In genomic region chr20:25282034-25282781, GRCh38 we compare ENCODE assay signal across 10 cellular contexts. TPM values are rescaled to one million over a fixed set of nuclear protein-coding genes. Genes with fewer than 3 reads are reported as not detected.
A peak's percentile ranks its signal among the peaks of the same experiment; 100 is the strongest.
DNase-seq lines count a peak whose midpoint lies in the region; ATAC-seq and TF ChIP-seq lines count a peak whose summit lies in the region.
"Had no signal": no experiment of that assay in that cellular context is flagged by ENCODE, and none has a peak within 500 bp of the region (broad histone marks: within the 10 kb centered on the region; RNA-seq: fewer than 3 reads in every experiment).

No MANE protein-coding gene starts in this region.

- ATAC-seq in GM18505 (IDR thresholded peaks at IDR 0.05; ENCODE audit: unreplicated experiment) (peak; percentile 7), HG03108 (IDR thresholded peaks at IDR 0.05; ENCODE audit: unreplicated experiment) (peak; percentile 8), omental fat pad (ENCODE audit: low FRiP score) (no peak), natural killer cell (no peak)
- ATAC-seq in activated naive CD8-positive, alpha-beta T cell treated with anti-CD3 and anti-CD28 coated beads, Interleukin-2, amount 10 ng/mL, durations not matched to agents 7 days and 5 days (ENCODE audit: low read depth), result no peak

- DNase-seq in activated naive CD8-positive, alpha-beta T cell treated with anti-CD3 and anti-CD28 coated beads, Interleukin-2, amount 10 ng/mL, durations not matched to agents 7 days and 5 days, result peak; percentile 15
- DNase-seq in omental fat pad (ENCODE audit: low spot score), result peak; percentile 12
- DNase-seq in NCI-H748 (lab: John Stamatoyannopoulos, UW; ENCODE audit: unreplicated experiment), result no peak
- DNase-seq in NCI-H82 treated with DMSO at 0.1 percent for 48 hours (lab: John Stamatoyannopoulos, UW; ENCODE audit: unreplicated experiment), result no peak
- DNase-seq in natural killer cell, result no peak
- DNase-seq in NCI-H128 (lab: John Stamatoyannopoulos, UW; ENCODE audit: unreplicated experiment), result no peak
- DNase-seq: stimulated activated CD8-positive, alpha-beta memory T cell treated with anti-CD3 and anti-CD28 coated beads, Interleukin-4, amount 100 ng/mL, for 48 hours had no signal

- peaks cover 4% of the 10 kb centered on the region for H3K36me3 Mint-ChIP-seq in activated naive CD8-positive, alpha-beta T cell treated with anti-CD3 and anti-CD28 coated beads, Interleukin-2, amount 10 ng/mL, durations not matched to agents 7 days and 5 days
- H3K36me3 Mint-ChIP-seq in natural killer cell, result peaks cover 12% of the 10 kb centered on the region

- TF ChIP-seq POLR2A in GM18505 (IDR thresholded peaks at IDR 0.05; ENCODE audit: borderline replicate concordance, extremely low read depth, insufficient read depth, insufficient read length), result no peak

- no peak overlapping the region for H3K4me3 Mint-ChIP-seq in activated naive CD8-positive, alpha-beta T cell treated with anti-CD3 and anti-CD28 coated beads, Interleukin-2, amount 10 ng/mL, durations not matched to agents 7 days and 5 days
- H3K4me3 Mint-ChIP-seq in natural killer cell, result no peak overlapping the region
- H3K4me3 Mint-ChIP-seq: T-cell had no signal

- POLR2A ChIA-PET in activated naive CD8-positive, alpha-beta T cell treated with anti-CD3 and anti-CD28 coated beads, Interleukin-2, amount 10 ng/mL, durations not matched to agents 7 days and 5 days (lab: Charles Lee), result no interaction called here

- peak overlapping the region; percentile 5 for H3K27ac Mint-ChIP-seq in activated naive CD8-positive, alpha-beta T cell treated with anti-CD3 and anti-CD28 coated beads, Interleukin-2, amount 10 ng/mL, durations not matched to agents 7 days and 5 days
- peak overlapping the region in 1 of 2 donors; percentile 77 for H3K27ac Mint-ChIP-seq in natural killer cell

- TF ChIP-seq CTCF in omental fat pad (IDR thresholded peaks at IDR 0.05) (no peak), natural killer cell (IDR thresholded peaks at IDR 0.05) (no peak)

- no peaks in the 10 kb centered on the region for H3K4me1 Mint-ChIP-seq in activated naive CD8-positive, alpha-beta T cell treated with anti-CD3 and anti-CD28 coated beads, Interleukin-2, amount 10 ng/mL, durations not matched to agents 7 days and 5 days
- H3K4me1 Mint-ChIP-seq in natural killer cell, result peaks cover 0 to 4% of the 10 kb centered on the region in 2 donors
- H3K4me1 Mint-ChIP-seq: T-cell had no signal

- no peaks in the 10 kb centered on the region for H3K9me3 Mint-ChIP-seq in activated naive CD8-positive, alpha-beta T cell treated with anti-CD3 and anti-CD28 coated beads, Interleukin-2, amount 10 ng/mL, durations not matched to agents 7 days and 5 days
- H3K9me3 Mint-ChIP-seq in natural killer cell, result no peaks in the 10 kb centered on the region
- H3K9me3 Mint-ChIP-seq: T-cell had no signal

- H3K27me3 Mint-ChIP-seq in activated naive CD8-positive, alpha-beta T cell treated with anti-CD3 and anti-CD28 coated beads, Interleukin-2, amount 10 ng/mL, durations not matched to agents 7 days and 5 days, result no peaks in the 10 kb centered on the region
- H3K27me3 Mint-ChIP-seq in natural killer cell (ENCODE audit: low read depth in 2 of 2), result no peaks in the 10 kb centered on the region
- H3K27me3 Mint-ChIP-seq: T-cell had no signal

- intact Hi-C loops in natural killer cell (cut with micrococcal nuclease), result no loop called here

RNA-seq across cellular contexts. Expression of gene PYGB, which starts 34.3 kb away (rescaled TPM):
- total RNA-seq in activated naive CD8-positive, alpha-beta T cell treated with anti-CD3 and anti-CD28 coated beads, Interleukin-2, amount 10 ng/mL, durations not matched to agents 7 days and 5 days, result 10 to 100 TPM; 29.3 to 29.5 TPM
- total RNA-seq in omental fat pad (10 to 100 TPM; 63.7 to 94.6 (median 82.4) TPM), natural killer cell (10 to 100 TPM; 39.4 to 55.4 (median 47.0) TPM)

Comparison
In these comparisons a context has a peak if more than half of its experiments do, and no peak if none do; other contexts are left out.
1. ATAC-seq: peak in GM18505 (single experiment) and HG03108 (single experiment); none in activated naive CD8-positive, alpha-beta T cell treated with anti-CD3 and anti-CD28 coated beads, Interleukin-2, amount 10 ng/mL, durations not matched to agents 7 days and 5 days (single experiment), omental fat pad (single experiment) and natural killer cell (0 of 3).
2. DNase-seq: peak in activated naive CD8-positive, alpha-beta T cell treated with anti-CD3 and anti-CD28 coated beads, Interleukin-2, amount 10 ng/mL, durations not matched to agents 7 days and 5 days (single experiment) and omental fat pad (single experiment); none in NCI-H748 (single experiment), NCI-H82 treated with DMSO at 0.1 percent for 48 hours (single experiment), natural killer cell (single experiment) and NCI-H128 (single experiment).